In the genomic region with DNA sequence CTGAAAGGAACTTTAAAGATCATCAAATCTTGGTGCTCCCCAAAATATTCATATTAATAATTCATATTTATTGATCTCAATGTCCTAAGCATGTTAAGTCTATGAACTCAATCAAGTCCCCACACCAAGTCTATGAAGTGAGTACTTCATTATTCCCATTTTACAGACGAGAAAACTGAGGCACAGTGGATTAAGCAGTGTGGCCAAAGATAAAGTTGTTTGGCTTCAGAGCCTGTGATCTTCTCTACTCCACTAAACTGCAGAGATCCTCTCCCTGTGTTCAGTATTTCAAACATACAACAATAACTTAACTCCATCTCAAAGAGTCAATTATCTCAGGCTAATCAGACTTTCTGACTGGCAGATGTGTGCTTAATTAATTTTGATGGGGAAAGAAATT, we compare ENCODE assay signal across 18 cellular contexts. TPM values are rescaled to one million over a fixed set of nuclear protein-coding genes. Genes with fewer than 3 reads are reported as not detected.
A peak's percentile ranks its signal among the peaks of the same experiment; 100 is the strongest.
DNase-seq lines count a peak whose midpoint lies in the region; ATAC-seq, FAIRE-seq and TF ChIP-seq lines count a peak whose summit lies in the region.
"Had no signal": no experiment of that assay in that cellular context is flagged by ENCODE, and none has a peak within 500 bp of the region (broad histone marks: within the 10 kb centered on the region; RNA-seq: fewer than 3 reads in every experiment).

No MANE protein-coding gene starts in this region.

- H2AFZ ChIP-seq in HepG2 (ENCODE audit: low read length) = no peak overlapping the region

- H3K36me3 ChIP-seq in HepG2 (replicated peaks in 1 of 2; ENCODE audit: control insufficient read depth in 1 of 2, insufficient read depth in 2 of 2, low read length in 2 of 2) (no peaks in the 10 kb centered on the region), right lobe of liver (no peaks in the 10 kb centered on the region), gastrocnemius medialis (no peaks in the 10 kb centered on the region)

- no peak for TF ChIP-seq EP300 in HepG2 (IDR thresholded peaks at IDR 0.05; ENCODE audit: low read depth in 2 of 2, low read length in 2 of 2)
- no peak for TF ChIP-seq EP300 in HepG2 (CRISPR knock-in tag; IDR thresholded peaks at IDR 0.05; ENCODE audit: borderline replicate concordance)

- TF ChIP-seq CTCF in HepG2 (CRISPR knock-in tag; IDR thresholded peaks at IDR 0.05) = no peak
- TF ChIP-seq CTCF in right lobe of liver (IDR thresholded peaks at IDR 0.05) = no peak
- no peak for TF ChIP-seq CTCF in coronary artery (IDR thresholded peaks at IDR 0.05)
- no peak for TF ChIP-seq CTCF in gastrocnemius medialis (IDR thresholded peaks at IDR 0.05 in 4 of 5, conservative IDR thresholded peaks at IDR 0.05 in 1 of 5)

- 29% methylated on average over 1 of the region's 1 CpG for WGBS in HepG2 (ENCODE audit: low lambda C conversion rate)
- 54% methylated on average over 1 of the region's 1 CpG for WGBS in right lobe of liver (ENCODE audit: insufficient coverage, low coverage, low lambda C conversion rate, missing lambda C conversion rate)

- TF ChIP-seq RAD21 in HepG2 (CRISPR knock-in tag; IDR thresholded peaks at IDR 0.05) = no peak

- no TSS peak for BruUV-seq in HepG2 (replicated peaks; lab: Mats Ljungman, UMichigan)

- no peak for FAIRE-seq in HepG2 (lab: Jason Lieb, UNC)
- FAIRE-seq: GM12892 had no signal

- H3K4me2 ChIP-seq in HepG2 (ENCODE audit: low read depth, low read length) = no peak overlapping the region

- CTCF ChIA-PET in HepG2 (lab: Yijun Ruan, JAX; ENCODE audit: low intra/inter-chr PET ratio, low total read pairs) = no interaction called here
- CTCF ChIA-PET in activated CD8-positive, alpha-beta T cell treated with anti-CD3 and anti-CD28 coated beads, Interleukin-2, amount 10 ng/mL, durations not matched to agents 7 days and 5 days (lab: Charles Lee) = interaction anchor here (1.1 kb wide), 1 partner anchor 123 kb away, joined by 3 read pairs; no protein-coding TSS in a partner anchor

- H3K79me2 ChIP-seq in HepG2 (ENCODE audit: insufficient read depth, low read length) = no peaks in the 10 kb centered on the region

- ATAC-seq in HepG2 (no peak), right lobe of liver (no peak), gastrocnemius medialis (no peak)
- ATAC-seq in activated CD8-positive, alpha-beta T cell treated with anti-CD3 and anti-CD28 coated beads, Interleukin-2, amount 10 ng/mL, durations not matched to agents 7 days and 5 days = no peak
- ATAC-seq: CD8-positive, alpha-beta T cell; HCT116 had no signal

- no peaks in the 10 kb centered on the region for H3K9me3 ChIP-seq in HepG2 (ENCODE audit: low read length)
- H3K9me3 ChIP-seq in right lobe of liver = no peaks in the 10 kb centered on the region
- no peaks in the 10 kb centered on the region for H3K9me3 ChIP-seq in gastrocnemius medialis

- H3K4me3 Mint-ChIP-seq in activated CD8-positive, alpha-beta T cell treated with anti-CD3 and anti-CD28 coated beads, Interleukin-2, amount 10 ng/mL, durations not matched to agents 7 days and 5 days = no peak overlapping the region
- H3K4me3 Mint-ChIP-seq: CD8-positive, alpha-beta T cell had no signal

- peaks cover 3 to 69% of the 10 kb centered on the region in 2 experiments; a peak in 4 of 5 replicates for H3K27me3 ChIP-seq in HepG2 (ENCODE audit: control insufficient read depth in 1 of 2, insufficient read depth in 2 of 2, low read length in 2 of 2)
- peaks cover 0 to 7% of the 10 kb centered on the region in 2 donors for H3K27me3 ChIP-seq in right lobe of liver
- peaks cover 0 to under 1% (median 0%) of the 10 kb centered on the region in 3 donors for H3K27me3 ChIP-seq in gastrocnemius medialis

- intact Hi-C loops in HepG2 (cut with micrococcal nuclease; ENCODE audit: unreplicated experiment) = loop anchor here (10.0 kb wide), 1 partner anchor 88 kb away; no protein-coding TSS in a partner anchor
- intact Hi-C loops in right lobe of liver (cut with DNase I) = no loop called here
- intact Hi-C loops in gastrocnemius medialis (cut with DNase I; ENCODE audit: low total_unique reads) = no loop called here

- DNase-seq in HepG2 (ENCODE audit: low spot score) (no peak), right lobe of liver (no peak), coronary artery (ENCODE audit: low spot score) (no peak), gastrocnemius medialis (no peak), NCI-H2196 (lab: John Stamatoyannopoulos, UW; ENCODE audit: unreplicated experiment) (no peak), SKM-1 (lab: John Stamatoyannopoulos, UW; ENCODE audit: unreplicated experiment) (no peak), NCI-H1105 (lab: John Stamatoyannopoulos, UW) (no peak)
- DNase-seq in activated CD8-positive, alpha-beta T cell treated with anti-CD3 and anti-CD28 coated beads, Interleukin-2, amount 10 ng/mL, durations not matched to agents 7 days and 5 days = no peak
- DNase-seq: CD8-positive, alpha-beta T cell; GOT3; KBM-7; NCI-H1105 treated with DMSO at 0.1 percent for 48 hours; NCI-H1694 treated with DMSO at 0.1 percent for 48 hours; NCI-H774 had no signal

- no peaks in the 10 kb centered on the region for H3K9me3 Mint-ChIP-seq in activated CD8-positive, alpha-beta T cell treated with anti-CD3 and anti-CD28 coated beads, Interleukin-2, amount 10 ng/mL, durations not matched to agents 7 days and 5 days (ENCODE audit: insufficient read depth)
- H3K9me3 Mint-ChIP-seq: CD8-positive, alpha-beta T cell had no signal

- no peaks in the 10 kb centered on the region for H3K36me3 Mint-ChIP-seq in activated CD8-positive, alpha-beta T cell treated with anti-CD3 and anti-CD28 coated beads, Interleukin-2, amount 10 ng/mL, durations not matched to agents 7 days and 5 days (ENCODE audit: low read depth)
- H3K36me3 Mint-ChIP-seq: CD8-positive, alpha-beta T cell had no signal

- H3K27me3 Mint-ChIP-seq in activated CD8-positive, alpha-beta T cell treated with anti-CD3 and anti-CD28 coated beads, Interleukin-2, amount 10 ng/mL, durations not matched to agents 7 days and 5 days (ENCODE audit: low read depth) = no peaks in the 10 kb centered on the region

- in situ Hi-C loops in HepG2 (cut with HindIII; ENCODE audit: extremely low pct_ligation_motif_present, low pct_unique_long_range_greater_than_20kb) = no loop called here
- in situ Hi-C loops in gastrocnemius medialis (cut with MboI; ENCODE audit: low sequenced_read_pairs in 4 of 4) = no loop called here

- TF ChIP-seq POLR2A in HepG2 (IDR thresholded peaks at IDR 0.05; ENCODE audit: insufficient read depth in 1 of 2, low read depth in 2 of 2, low read length in 2 of 2) (no peak), right lobe of liver (IDR thresholded peaks at IDR 0.05) (no peak), gastrocnemius medialis (IDR thresholded peaks at IDR 0.05) (no peak)

- peaks cover 48% of the 10 kb centered on the region for H3K4me1 ChIP-seq in HepG2 (ENCODE audit: insufficient read depth, low read length)
- peaks cover 0 to 53% (median 17%) of the 10 kb centered on the region in 4 donors for H3K4me1 ChIP-seq in right lobe of liver
- H3K4me1 ChIP-seq in gastrocnemius medialis = peaks cover 37 to 60% of the 10 kb centered on the region in 2 donors

- H4K20me1 ChIP-seq in HepG2 (ENCODE audit: insufficient read depth, low read length) = no peaks in the 10 kb centered on the region

- H3K4me3 ChIP-seq in HepG2 (replicated peaks in 1 of 3; ENCODE audit: insufficient read depth in 1 of 3, low read depth in 2 of 3, low read length in 3 of 3) = no peak overlapping the region
- no peak overlapping the region for H3K4me3 ChIP-seq in right lobe of liver
- no peak overlapping the region for H3K4me3 ChIP-seq in coronary artery
- H3K4me3 ChIP-seq in gastrocnemius medialis = no peak overlapping the region

- POLR2A ChIA-PET in HepG2 (lab: Yijun Ruan, JAX) = no interaction called here
- POLR2A ChIA-PET in activated CD8-positive, alpha-beta T cell treated with anti-CD3 and anti-CD28 coated beads, Interleukin-2, amount 10 ng/mL, durations not matched to agents 7 days and 5 days (lab: Charles Lee) = no interaction called here

- H3K9ac ChIP-seq in HepG2 (ENCODE audit: insufficient read depth, low read depth, low read length) = no peak overlapping the region

- H3K27ac ChIP-seq in HepG2 (ENCODE audit: extremely low read length, insufficient read depth, low read length) = no peak overlapping the region
- peak overlapping the region in 1 of 3 donors; percentile 21 for H3K27ac ChIP-seq in right lobe of liver
- peak overlapping the region; percentile 85 to 94 for H3K27ac ChIP-seq in coronary artery
- H3K27ac ChIP-seq in gastrocnemius medialis = peak overlapping the region in 3 of 4 donors; percentile 64 to 91 (median 89)
- H3K27ac ChIP-seq: RWPE1 had no signal

- H3K27ac Mint-ChIP-seq in activated CD8-positive, alpha-beta T cell treated with anti-CD3 and anti-CD28 coated beads, Interleukin-2, amount 10 ng/mL, durations not matched to agents 7 days and 5 days = no peak overlapping the region
- H3K27ac Mint-ChIP-seq: CD8-positive, alpha-beta T cell had no signal

- no peaks in the 10 kb centered on the region for H3K4me1 Mint-ChIP-seq in activated CD8-positive, alpha-beta T cell treated with anti-CD3 and anti-CD28 coated beads, Interleukin-2, amount 10 ng/mL, durations not matched to agents 7 days and 5 days (ENCODE audit: low read depth)

RNA-seq across cellular contexts. Expression of gene KCNK3, which starts 29.8 kb away (rescaled TPM):
- not detected in 2 replicates for total RNA-seq in HepG2 (2016; rRNA removed; fragmentation: Illumina TruSeq; extraction: Trizol)
- not detected in 2 replicates for total RNA-seq in HepG2 (2016; cell fraction: cytosol; rRNA removed; fragmentation: Illumina TruSeq; extraction: Trizol; ENCODE audit: low read depth)
- total RNA-seq in HepG2 (2016; cell fraction: insoluble cytoplasmic fraction; rRNA removed; fragmentation: Illumina TruSeq; extraction: Trizol) = not detected in 2 replicates
- total RNA-seq in HepG2 (2016; cell fraction: membrane; rRNA removed; fragmentation: Illumina TruSeq; extraction: Trizol) = not detected in 2 replicates
- total RNA-seq in HepG2 (2016; cell fraction: nucleus; rRNA removed; fragmentation: Illumina TruSeq; extraction: Trizol) = not detected in 2 replicates
- polyA plus RNA-seq in HepG2 (2011; rRNA removed) = 0.03 TPM in 1 of 2 replicates, not detected in the other
- not detected in 2 replicates for polyA plus RNA-seq in HepG2 (2011; cell fraction: cytosol; rRNA removed)
- not detected in 2 replicates for polyA plus RNA-seq in HepG2 (2011; cell fraction: nucleus; rRNA removed)
- not detected in 2 replicates for polyA plus RNA-seq in HepG2 (2012)
- not detected in 2 replicates for polyA plus RNA-seq in HepG2 (2016; cell fraction: cytosol; fragmentation: Illumina TruSeq; extraction: Trizol; ENCODE audit: low read depth)
- polyA plus RNA-seq in HepG2 (2016; cell fraction: insoluble cytoplasmic fraction; fragmentation: Illumina TruSeq; extraction: Trizol; ENCODE audit: low read depth) = not detected in 2 replicates
- polyA plus RNA-seq in HepG2 (2016; cell fraction: membrane; fragmentation: Illumina TruSeq; extraction: Trizol; ENCODE audit: low read depth) = not detected in 2 replicates
- not detected in 2 replicates for polyA plus RNA-seq in HepG2 (2016; cell fraction: nucleus; fragmentation: Illumina TruSeq; extraction: Trizol; ENCODE audit: insufficient read depth, low read depth)
- 3.7 TPM in 1 of 2 replicates, not detected in the other for polyA minus RNA-seq in HepG2 (2011; rRNA and poly(A)+ RNA removed; ENCODE audit: low replicate concordance)
- not detected in 2 replicates for polyA minus RNA-seq in HepG2 (2011; cell fraction: cytosol; rRNA and poly(A)+ RNA removed)
- polyA minus RNA-seq in HepG2 (2011; cell fraction: nucleus; rRNA and poly(A)+ RNA removed) = not detected in 2 replicates
- under 1 TPM; 0.18 to 0.43 (median 0.33) TPM for total RNA-seq in right lobe of liver
- total RNA-seq in gastrocnemius medialis = 10 to 100 TPM in 1 of 4 donors, 1 to 10 TPM in 1, under 1 TPM in 2; 0.80 to 11.6 (median 1.2) TPM
- not detected for total RNA-seq in activated CD8-positive, alpha-beta T cell treated with anti-CD3 and anti-CD28 coated beads, Interleukin-2, amount 10 ng/mL, durations not matched to agents 7 days and 5 days
- total RNA-seq: Calu3; CD8-positive, alpha-beta T cell had no signal

RNA-seq across cellular contexts. Expression of gene SLC35F6, which starts 41.8 kb away (rescaled TPM):
- 11.8 and 21.2 TPM in 2 replicates for total RNA-seq in HepG2 (2016; rRNA removed; fragmentation: Illumina TruSeq; extraction: Trizol)
- total RNA-seq in HepG2 (2016; cell fraction: cytosol; rRNA removed; fragmentation: Illumina TruSeq; extraction: Trizol; ENCODE audit: low read depth) = 3.5 and 3.7 TPM in 2 replicates
- 9.9 and 20.3 TPM in 2 replicates for total RNA-seq in HepG2 (2016; cell fraction: insoluble cytoplasmic fraction; rRNA removed; fragmentation: Illumina TruSeq; extraction: Trizol)
- 14.2 and 15.5 TPM in 2 replicates for total RNA-seq in HepG2 (2016; cell fraction: membrane; rRNA removed; fragmentation: Illumina TruSeq; extraction: Trizol)
- 19.3 and 24.0 TPM in 2 replicates for total RNA-seq in HepG2 (2016; cell fraction: nucleus; rRNA removed; fragmentation: Illumina TruSeq; extraction: Trizol)
- polyA plus RNA-seq in HepG2 (2011; rRNA removed) = 15.2 and 19.2 TPM in 2 replicates
- 16.7 and 16.8 TPM in 2 replicates for polyA plus RNA-seq in HepG2 (2011; cell fraction: cytosol; rRNA removed)
- polyA plus RNA-seq in HepG2 (2011; cell fraction: nucleus; rRNA removed) = 12.0 and 12.7 TPM in 2 replicates
- 7.1 and 9.5 TPM in 2 replicates for polyA plus RNA-seq in HepG2 (2012)
- polyA plus RNA-seq in HepG2 (2016; cell fraction: cytosol; fragmentation: Illumina TruSeq; extraction: Trizol; ENCODE audit: low read depth) = 2.7 and 3.6 TPM in 2 replicates
- 7.6 and 11.6 TPM in 2 replicates for polyA plus RNA-seq in HepG2 (2016; cell fraction: insoluble cytoplasmic fraction; fragmentation: Illumina TruSeq; extraction: Trizol; ENCODE audit: low read depth)
- polyA plus RNA-seq in HepG2 (2016; cell fraction: membrane; fragmentation: Illumina TruSeq; extraction: Trizol; ENCODE audit: low read depth) = 8.6 and 8.7 TPM in 2 replicates
- 26.2 and 26.3 TPM in 2 replicates for polyA plus RNA-seq in HepG2 (2016; cell fraction: nucleus; fragmentation: Illumina TruSeq; extraction: Trizol; ENCODE audit: insufficient read depth, low read depth)
- 75.6 and 115 TPM in 2 replicates for polyA minus RNA-seq in HepG2 (2011; rRNA and poly(A)+ RNA removed; ENCODE audit: low replicate concordance)
- polyA minus RNA-seq in HepG2 (2011; cell fraction: cytosol; rRNA and poly(A)+ RNA removed) = 19.2 and 22.7 TPM in 2 replicates
- polyA minus RNA-seq in HepG2 (2011; cell fraction: nucleus; rRNA and poly(A)+ RNA removed) = 13.9 and 16.2 TPM in 2 replicates
- total RNA-seq in right lobe of liver = 10 to 100 TPM; 14.2 to 73.9 (median 27.2) TPM
- 10 to 100 TPM; 37.8 to 54.5 (median 45.9) TPM for total RNA-seq in gastrocnemius medialis
- 10 to 100 TPM; 21.0 to 21.1 TPM for total RNA-seq in activated CD8-positive, alpha-beta T cell treated with anti-CD3 and anti-CD28 coated beads, Interleukin-2, amount 10 ng/mL, durations not matched to agents 7 days and 5 days
